In the genomic region with DNA sequence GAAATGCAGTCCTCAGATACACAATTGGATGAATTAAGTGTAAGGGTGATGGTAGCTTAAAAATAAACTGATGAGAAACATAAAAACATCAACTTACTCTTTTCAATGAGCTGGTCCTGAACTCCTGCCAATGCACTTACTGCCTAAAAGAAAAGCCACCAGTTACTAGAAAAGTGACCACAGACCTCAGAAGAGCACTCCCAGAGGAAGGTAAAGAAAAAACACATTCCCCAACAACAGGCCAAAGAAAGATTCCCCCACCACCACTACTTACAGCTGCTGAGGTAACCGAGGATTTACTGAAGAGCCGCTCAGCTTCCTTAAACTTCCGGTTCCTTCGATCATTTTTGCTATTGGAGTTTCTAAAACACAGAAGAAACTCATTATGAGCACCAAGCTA, we compare ENCODE assay signal across 10 cellular contexts. TPM values are rescaled to one million over a fixed set of nuclear protein-coding genes. Genes with fewer than 3 reads are reported as not detected.
DNase-seq lines count a peak whose midpoint lies in the region; ATAC-seq and TF ChIP-seq lines count a peak whose summit lies in the region.
"Had no signal": no experiment of that assay in that cellular context is flagged by ENCODE, and none has a peak within 500 bp of the region (broad histone marks: within the 10 kb centered on the region; RNA-seq: fewer than 3 reads in every experiment).

No MANE protein-coding gene starts in this region.

- TF ChIP-seq CTCF in GM12872 (IDR thresholded peaks at IDR 0.05; ENCODE audit: insufficient read depth, low read depth, low read length) = peak; percentile 40; the same call in 2 of the 3 replicates
- TF ChIP-seq CTCF in OCI-LY7 (conservative IDR thresholded peaks at IDR 0.05; ENCODE audit: low read length) = peak; percentile 68
- TF ChIP-seq CTCF in epithelial cell of proximal tubule (conservative IDR thresholded peaks at IDR 0.05; ENCODE audit: low read depth, low read length) = peak; percentile 34
- TF ChIP-seq CTCF in BE2C (IDR thresholded peaks at IDR 0.05; ENCODE audit: low read depth, low read length) = no peak

- H3K27me3 ChIP-seq in BE2C = no peaks in the 10 kb centered on the region
- H3K27me3 ChIP-seq: cardiac muscle cell had no signal

- peaks cover 10% of the 10 kb centered on the region; the same call in 1 of the 2 replicates for H4K20me1 ChIP-seq in OCI-LY7 (ENCODE audit: insufficient read depth, low read length)

- DNase-seq in AG08396 (ENCODE audit: low spot score) (peak; percentile 39), OCI-LY7 (ENCODE audit: low spot score) (peak; percentile 32), epithelial cell of proximal tubule (ENCODE audit: low read depth) (no peak), BE2C (no peak), NCI-H1092 treated with DMSO at 0.1 percent for 48 hours (lab: John Stamatoyannopoulos, UW) (no peak), left ventricle myocardium superior (no peak)
- DNase-seq: kidney glomerular epithelial cell had no signal

- no TSS peak for BruUV-seq in OCI-LY7 (replicated peaks; lab: Mats Ljungman, UMichigan)

- H3K36me3 ChIP-seq in OCI-LY7 (ENCODE audit: insufficient read depth, low read length) = peaks cover 76% of the 10 kb centered on the region
- no peaks in the 10 kb centered on the region; the same call in 1 of the 2 replicates for H3K36me3 ChIP-seq in BE2C

- CTCF ChIA-PET in OCI-LY7 (lab: Charles Lee; ENCODE audit: unreplicated experiment) = no interaction called here

- H3K9me2 ChIP-seq in OCI-LY7 (ENCODE audit: insufficient read depth, low read length) = no peaks in the 10 kb centered on the region

- POLR2A ChIA-PET in OCI-LY7 (lab: Charles Lee) = no interaction called here

- ATAC-seq in HG03108 (IDR thresholded peaks at IDR 0.05; ENCODE audit: unreplicated experiment) (no peak), left ventricle myocardium superior (no peak)

- intact Hi-C loops in OCI-LY7 (cut with micrococcal nuclease; ENCODE audit: unreplicated experiment) = no loop called here
- intact Hi-C loops in left ventricle myocardium superior (cut with micrococcal nuclease) = no loop called here

- H3K4me2 ChIP-seq in OCI-LY7 (ENCODE audit: low read length) = no peak overlapping the region

- no peak overlapping the region for H2AFZ ChIP-seq in OCI-LY7 (ENCODE audit: low read length)

- H3K4me3 ChIP-seq in OCI-LY7 (ENCODE audit: low read depth, low read length, poor library complexity, severe bottlenecking) = no peak overlapping the region
- no peak overlapping the region for H3K4me3 ChIP-seq in epithelial cell of proximal tubule (ENCODE audit: low read depth, low read length)
- no peak overlapping the region for H3K4me3 ChIP-seq in BE2C (ENCODE audit: low read depth, low read length)
- H3K4me3 ChIP-seq: cardiac muscle cell had no signal

- no peak overlapping the region for H3K27ac ChIP-seq in OCI-LY7 (ENCODE audit: low read depth, low read length, poor library complexity, severe bottlenecking)
- H3K27ac ChIP-seq: cardiac muscle cell had no signal

- H3K9me3 ChIP-seq in OCI-LY7 (ENCODE audit: low read length) (no peaks in the 10 kb centered on the region), BE2C (no peaks in the 10 kb centered on the region)

- peaks cover 13% of the 10 kb centered on the region; the same call in 1 of the 2 replicates for H3K79me2 ChIP-seq in OCI-LY7 (ENCODE audit: insufficient read depth, low read depth, low read length)

- H3K4me1 ChIP-seq in OCI-LY7 (ENCODE audit: insufficient read depth, low read length, poor library complexity, severe bottlenecking) = peaks cover 20% of the 10 kb centered on the region
- H3K4me1 ChIP-seq in BE2C = no peaks in the 10 kb centered on the region

RNA-seq across cellular contexts. Expression of a gene that starts 5.4 kb away (rescaled TPM):
- total RNA-seq in OCI-LY7 (2014; rRNA removed; shearing (Covaris generic)) = 74.3 and 121 TPM in 2 replicates
- total RNA-seq in OCI-LY7 (2022) = 69.8 and 73.8 TPM in 2 replicates
- 64.2 and 73.1 TPM in 2 replicates for total RNA-seq in epithelial cell of proximal tubule
- 54.8 TPM for polyA plus RNA-seq in BE2C (2012; ENCODE audit: insufficient read depth, insufficient read length, low read depth)
- 35.7 TPM for total RNA-seq in left ventricle myocardium superior

RNA-seq across cellular contexts. Expression of a gene that starts 34.8 kb away (rescaled TPM):
- total RNA-seq in OCI-LY7 (2014; rRNA removed; shearing (Covaris generic)) = 11.2 and 20.7 TPM in 2 replicates
- total RNA-seq in OCI-LY7 (2022) (9.8 and 11.5 TPM in 2 replicates), epithelial cell of proximal tubule (16.0 and 16.7 TPM in 2 replicates), left ventricle myocardium superior (4.3 TPM)
- 1.6 TPM for polyA plus RNA-seq in BE2C (2012; ENCODE audit: insufficient read depth, insufficient read length, low read depth)

RNA-seq across cellular contexts. Expression of a gene that starts 44.9 kb away (rescaled TPM):
- 14.7 and 19.2 TPM in 2 replicates for total RNA-seq in OCI-LY7 (2014; rRNA removed; shearing (Covaris generic))
- 24.2 and 24.7 TPM in 2 replicates for total RNA-seq in OCI-LY7 (2022)
- total RNA-seq in epithelial cell of proximal tubule = 6.8 and 8.3 TPM in 2 replicates
- 23.3 TPM for polyA plus RNA-seq in BE2C (2012; ENCODE audit: insufficient read depth, insufficient read length, low read depth)
- 9.7 TPM for total RNA-seq in left ventricle myocardium superior

RNA-seq across cellular contexts. Expression of a gene that starts 47.6 kb away (rescaled TPM):
- total RNA-seq in OCI-LY7 (2014; rRNA removed; shearing (Covaris generic)) = not detected in 2 replicates
- total RNA-seq in OCI-LY7 (2022) (not detected in 2 replicates), epithelial cell of proximal tubule (3.5 and 16.4 TPM in 2 replicates), left ventricle myocardium superior (2.3 TPM)
- 4.9 TPM for polyA plus RNA-seq in BE2C (2012; ENCODE audit: insufficient read depth, insufficient read length, low read depth)

Comparison
In these comparisons a context has a peak if more than half of its experiments do, and no peak if none do; other contexts are left out.
1. DNase-seq: peak in AG08396 (single experiment) and OCI-LY7 (single experiment); none in epithelial cell of proximal tubule (single experiment), BE2C (single experiment), NCI-H1092 treated with DMSO at 0.1 percent for 48 hours (single experiment) and left ventricle myocardium superior (single experiment).